In the genomic region with DNA sequence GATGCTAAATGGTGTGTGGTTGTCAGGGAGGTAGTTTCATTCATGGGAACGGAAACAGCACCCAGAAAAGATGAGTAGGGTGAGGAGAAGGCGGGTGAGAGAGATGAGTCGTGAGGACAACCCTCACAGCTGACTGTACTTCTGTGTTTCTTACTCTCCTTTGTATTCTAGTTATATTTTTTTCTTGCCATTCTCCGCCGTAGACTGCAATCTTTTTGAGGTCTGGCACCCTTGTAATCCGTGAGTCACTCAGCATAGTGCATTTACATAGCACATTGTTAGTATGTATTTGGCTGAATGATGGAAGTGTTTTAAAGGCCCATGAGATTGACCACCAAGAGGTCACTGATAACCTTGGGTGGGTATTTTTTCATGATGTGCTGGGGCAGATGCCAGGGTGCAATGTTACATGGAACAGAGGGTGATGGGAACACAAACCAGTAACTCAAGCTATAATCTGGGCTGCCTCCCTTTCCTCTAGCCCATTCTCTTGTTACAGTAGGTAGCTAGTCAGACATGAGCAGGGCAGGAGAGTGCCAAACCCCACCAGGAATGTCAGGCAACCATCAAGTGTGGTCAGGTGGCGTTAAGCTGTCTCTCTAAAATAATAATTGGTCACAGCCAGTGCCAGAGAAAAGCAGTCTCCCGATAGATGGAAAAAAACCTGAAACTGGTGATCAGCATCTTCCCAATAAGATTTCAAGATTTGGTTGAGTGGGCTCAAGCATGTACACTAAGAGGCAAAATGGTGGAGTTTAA, we compare ENCODE assay signal across 22 cellular contexts. TPM values are rescaled to one million over a fixed set of nuclear protein-coding genes. Genes with fewer than 3 reads are reported as not detected.
DNase-seq lines count a peak whose midpoint lies in the region; ATAC-seq, FAIRE-seq and TF ChIP-seq lines count a peak whose summit lies in the region.
"Had no signal": no experiment of that assay in that cellular context is flagged by ENCODE, and none has a peak within 500 bp of the region (broad histone marks: within the 10 kb centered on the region; RNA-seq: fewer than 3 reads in every experiment).

No MANE protein-coding gene starts in this region.

- intact Hi-C loops in heart left ventricle (cut with DNase I) = no loop called here
- intact Hi-C loops in kidney (cut with DNase I) = no loop called here

- H3K27me3 Mint-ChIP-seq in T-helper 17 cell (peaks cover 15% of the 10 kb centered on the region), progenitor cell of endocrine pancreas (peaks cover 56% of the 10 kb centered on the region)

- H3K4me1 Mint-ChIP-seq in T-helper 17 cell (no peaks in the 10 kb centered on the region), progenitor cell of endocrine pancreas (ENCODE audit: low read depth) (peaks cover 24% of the 10 kb centered on the region)

- H3K9me3 Mint-ChIP-seq in progenitor cell of endocrine pancreas (ENCODE audit: low read depth) = peaks cover 7% of the 10 kb centered on the region

- H3K27ac ChIP-seq in heart left ventricle (peak overlapping the region in 7 of 12 donors; percentile 57 to 98 (median 92)), kidney (ENCODE audit: low read depth in 2 of 2, low read length in 2 of 2) (no peak overlapping the region)
- H3K27ac ChIP-seq: epithelial cell of prostate, KMS-11, SJSA1 had no signal

- H3K9me3 ChIP-seq in heart left ventricle = no peaks in the 10 kb centered on the region
- no peaks in the 10 kb centered on the region for H3K9me3 ChIP-seq in kidney (ENCODE audit: control insufficient read depth in 1 of 2, low read length in 2 of 2)
- no peaks in the 10 kb centered on the region for H3K9me3 ChIP-seq in T-helper 17 cell (ENCODE audit: control insufficient read depth, low read length, poor library complexity, severe bottlenecking)
- H3K9me3 ChIP-seq: SJSA1 had no signal

- peak; percentile 7 for DNase-seq in stimulated activated CD4-positive, alpha-beta T cell treated with anti-CD3 and anti-CD28 coated beads, Interleukin-4, amount 100 ng/mL, for 24 hours
- DNase-seq in stimulated activated CD4-positive, alpha-beta T cell treated with anti-CD3 and anti-CD28 coated beads, Interleukin-4, amount 100 ng/mL, for 4 hours = no peak
- DNase-seq in amniotic epithelial cell (ENCODE audit: low read depth) (peak; percentile 36), heart left ventricle (peak in 2 of 5 donors; percentile 35 to 63), frontal cortex (ENCODE audit: low spot score in 2 of 2) (no peak), kidney (no peak), T-helper 17 cell (no peak), progenitor cell of endocrine pancreas (ENCODE audit: low spot score, unreplicated experiment) (no peak)
- DNase-seq: activated CD4-positive, CD25-positive, alpha-beta regulatory T cell treated with anti-CD3 and anti-CD28 coated beads, Interleukin-2, amount 50 U/mL, for 72 hours; AML-193; GF-D8; GOT3; mesenchymal stem cell; NCI-H1694; NCI-H446; T-helper 9 cell had no signal

- ATAC-seq in heart left ventricle (peak; percentile 36 to 83 (median 54)), T-helper 17 cell (no peak)

- no peak overlapping the region for H3K4me3 ChIP-seq in heart left ventricle
- H3K4me3 ChIP-seq in kidney (ENCODE audit: low read length in 2 of 2) = no peak overlapping the region
- H3K4me3 ChIP-seq: SJSA1 had no signal

- no peaks in the 10 kb centered on the region for H3K27me3 ChIP-seq in heart left ventricle
- H3K27me3 ChIP-seq: SJSA1 had no signal

- TF ChIP-seq CTCF in heart left ventricle (IDR thresholded peaks at IDR 0.05) = no peak
- no peak for TF ChIP-seq CTCF in kidney (IDR thresholded peaks at IDR 0.05; ENCODE audit: borderline replicate concordance, extremely low read depth, insufficient read depth)
- no peak for TF ChIP-seq CTCF in progenitor cell of endocrine pancreas (IDR thresholded peaks at IDR 0.05; ENCODE audit: unreplicated experiment)

- peaks cover 0 to 36% (median 16%) of the 10 kb centered on the region in 12 donors for H3K4me1 ChIP-seq in heart left ventricle
- H3K4me1 ChIP-seq in kidney (ENCODE audit: control insufficient read depth in 1 of 2, insufficient read depth in 1 of 2, low read depth in 1 of 2, low read length in 2 of 2) = peaks cover 4 to 12% of the 10 kb centered on the region in 2 donors
- H3K4me1 ChIP-seq: SJSA1 had no signal

- no peak overlapping the region for H3K4me3 Mint-ChIP-seq in T-helper 17 cell
- no peak overlapping the region for H3K4me3 Mint-ChIP-seq in progenitor cell of endocrine pancreas (ENCODE audit: low read depth)

- H3K9ac ChIP-seq in kidney (ENCODE audit: low read length in 2 of 2) = no peak overlapping the region
- H3K9ac ChIP-seq: KMS-11 had no signal

- TF ChIP-seq POLR2A in heart left ventricle (IDR thresholded peaks at IDR 0.05) = no peak

- 51 to 68% (median 64%) methylated on average over 8 of the region's 8 CpGs for WGBS in heart left ventricle, 4 donors

- H3K36me3 ChIP-seq in heart left ventricle (no peaks in the 10 kb centered on the region), kidney (ENCODE audit: control insufficient read depth in 1 of 2, insufficient read depth in 2 of 2, low read length in 2 of 2) (no peaks in the 10 kb centered on the region)
- H3K36me3 ChIP-seq: SJSA1 had no signal

- H3K36me3 Mint-ChIP-seq in T-helper 17 cell (ENCODE audit: low read depth) (no peaks in the 10 kb centered on the region), progenitor cell of endocrine pancreas (ENCODE audit: insufficient read depth) (no peaks in the 10 kb centered on the region)

- FAIRE-seq in frontal cortex (lab: Jason Lieb, UNC) (no peak), kidney (lab: Jason Lieb, UNC) (no peak)
- FAIRE-seq: colon, islet of Langerhans had no signal

- no peak overlapping the region for H3K27ac Mint-ChIP-seq in T-helper 17 cell
- H3K27ac Mint-ChIP-seq in progenitor cell of endocrine pancreas = no peak overlapping the region

RNA-seq across cellular contexts. Expression of a gene that starts 18.8 kb away (rescaled TPM):
- total RNA-seq in heart left ventricle = 10 to 100 TPM; 21.6 to 59.3 (median 35.9) TPM
- 10 to 100 TPM in 1 of 2 donors, 1 to 10 TPM in 1; 9.0 to 18.4 TPM for polyA plus RNA-seq in heart left ventricle
- total RNA-seq in frontal cortex = 7.3 TPM
- total RNA-seq in kidney = 11.4 TPM
- 0.95 TPM for polyA plus RNA-seq in kidney (ENCODE audit: insufficient read depth, low read depth, low replicate concordance)
- 1 to 10 TPM; 1.9 to 2.6 TPM for total RNA-seq in T-helper 17 cell
- total RNA-seq in progenitor cell of endocrine pancreas = 0.17 and 0.44 TPM in 2 replicates
- polyA plus RNA-seq: neural cell had no signal

Comparison
In these comparisons a context has a peak if more than half of its experiments do, and no peak if none do; other contexts are left out.
1. DNase-seq: peak in stimulated activated CD4-positive, alpha-beta T cell treated with anti-CD3 and anti-CD28 coated beads, Interleukin-4, amount 100 ng/mL, for 24 hours (single experiment) and amniotic epithelial cell (single experiment); none in stimulated activated CD4-positive, alpha-beta T cell treated with anti-CD3 and anti-CD28 coated beads, Interleukin-4, amount 100 ng/mL, for 4 hours (0 of 2), frontal cortex (0 of 2), kidney (single experiment), T-helper 17 cell (0 of 3) and progenitor cell of endocrine pancreas (single experiment).
2. H3K27ac ChIP-seq: peak in heart left ventricle (7 of 12); none in kidney (0 of 2).